1 cellular context compared by ENCODE assay signal in the genomic region with DNA sequence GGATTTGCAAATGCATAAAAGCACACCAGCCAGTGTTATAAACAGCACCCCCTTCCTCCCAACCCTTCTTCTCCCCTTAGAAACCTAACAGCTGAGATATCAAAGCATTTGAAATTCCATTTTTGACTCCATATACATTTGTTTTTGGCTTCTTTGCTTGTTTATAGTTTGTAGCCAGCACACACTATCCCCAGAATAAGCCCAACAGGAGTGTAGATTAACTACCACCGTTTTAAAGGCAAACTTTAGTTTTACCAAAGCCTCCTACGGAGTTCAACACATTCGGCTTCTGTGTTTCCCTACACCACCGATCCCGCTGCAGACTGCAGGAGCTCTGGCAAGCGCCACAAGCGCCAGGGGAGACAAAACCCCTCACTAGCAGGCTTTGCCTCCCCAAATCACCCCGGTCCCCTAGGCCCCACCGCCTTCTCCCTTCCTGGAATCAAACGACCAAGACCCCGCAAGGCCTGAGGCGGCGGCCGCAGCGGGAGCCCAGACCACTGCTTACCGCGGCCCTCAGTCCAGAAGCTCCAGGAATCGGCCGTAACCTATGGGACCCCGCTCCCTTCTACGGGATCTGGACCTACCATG.
TF ChIP-seq lines count a peak whose summit lies in the region.

No MANE protein-coding gene starts in this region.

TF ChIP-seq in HepG2, 621 proteins besides CTCF, POLR2A, EP300 and RAD21 (continued from another document and continues in another):
- TF ChIP-seq ZNF225 (CRISPR knock-in tag; IDR thresholded peaks at IDR 0.05) (0 out of 2 replicates have a peak, but pooled peaks have one; percentile 15), ZNF34 (CRISPR knock-in tag; IDR thresholded peaks at IDR 0.05; ENCODE audit: borderline replicate concordance) (0 out of 2 replicates have a peak, but pooled peaks have one; percentile 54), TBL1XR1 (IDR thresholded peaks at IDR 0.05; ENCODE audit: borderline replicate concordance, low read length, partially characterized antibody) (no peak), REXO4 (CRISPR knock-in tag; IDR thresholded peaks at IDR 0.05; ENCODE audit: borderline replicate concordance) (no peak), ZNF12 (CRISPR knock-in tag; IDR thresholded peaks at IDR 0.05) (0 out of 2 replicates have a peak, but pooled peaks have one; percentile 29), FOXA1 (IDR thresholded peaks at IDR 0.05) (no peak), FOXA1 (CRISPR knock-in tag; IDR thresholded peaks at IDR 0.05) (no peak), ZNF746 (CRISPR knock-in tag; IDR thresholded peaks at IDR 0.05) (no peak), FOSL1 (CRISPR knock-in tag; IDR thresholded peaks at IDR 0.05; ENCODE audit: borderline replicate concordance) (no peak), MTF1 (CRISPR knock-in tag; IDR thresholded peaks at IDR 0.05) (no peak), YY1 (IDR thresholded peaks at IDR 0.05; ENCODE audit: insufficient read depth, insufficient replicate concordance, low read depth, low read length) (no peak), CBX5 (CRISPR knock-in tag; IDR thresholded peaks at IDR 0.05; ENCODE audit: borderline replicate concordance) (no peak), SMAD3 (CRISPR knock-in tag; IDR thresholded peaks at IDR 0.05) (peak; percentile 25; the same call in 1 of the 2 replicates), KDM5B (CRISPR knock-in tag; IDR thresholded peaks at IDR 0.05; ENCODE audit: borderline replicate concordance) (peak; percentile 74), WIZ (CRISPR knock-in tag; IDR thresholded peaks at IDR 0.05) (no peak), BHLHE40 (IDR thresholded peaks at IDR 0.05; ENCODE audit: low read length) (no peak), ZNF331 (CRISPR knock-in tag; IDR thresholded peaks at IDR 0.05) (no peak), NFATC3 (CRISPR knock-in tag; IDR thresholded peaks at IDR 0.05) (no peak), JDP2 (CRISPR knock-in tag; IDR thresholded peaks at IDR 0.05; ENCODE audit: borderline replicate concordance) (no peak), MXI1 (IDR thresholded peaks at IDR 0.05; ENCODE audit: borderline replicate concordance, low read depth, low read length) (no peak), ZNF160 (CRISPR knock-in tag; IDR thresholded peaks at IDR 0.05) (0 out of 2 replicates have a peak, but pooled peaks have one; percentile 38), ZBTB8A (CRISPR knock-in tag; IDR thresholded peaks at IDR 0.05; ENCODE audit: borderline replicate concordance, low read depth) (no peak), ISL2 (CRISPR knock-in tag; IDR thresholded peaks at IDR 0.05) (no peak), POLR2AphosphoS5 (IDR thresholded peaks at IDR 0.05; ENCODE audit: low read depth, low read length) (no peak), ZNF205 (CRISPR knock-in tag; IDR thresholded peaks at IDR 0.05) (no peak), ZNF432 (CRISPR knock-in tag; IDR thresholded peaks at IDR 0.05; ENCODE audit: borderline replicate concordance) (no peak), IRF2 (CRISPR knock-in tag; IDR thresholded peaks at IDR 0.05) (no peak), NKX3-1 (CRISPR knock-in tag; IDR thresholded peaks at IDR 0.05) (no peak; the same call in 1 of the 2 replicates), ZFP36L2 (CRISPR knock-in tag; IDR thresholded peaks at IDR 0.05) (no peak), ETV6 (CRISPR knock-in tag; conservative IDR thresholded peaks at IDR 0.05) (no peak)
- TF ChIP-seq, protein P1, sequence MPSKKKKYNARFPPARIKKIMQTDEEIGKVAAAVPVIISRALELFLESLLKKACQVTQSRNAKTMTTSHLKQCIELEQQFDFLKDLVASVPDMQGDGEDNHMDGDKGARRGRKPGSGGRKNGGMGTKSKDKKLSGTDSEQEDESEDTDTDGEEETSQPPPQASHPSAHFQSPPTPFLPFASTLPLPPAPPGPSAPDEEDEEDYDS (CRISPR knock-in tag; IDR thresholded peaks at IDR 0.05) = no peak
- TF ChIP-seq, protein P2, sequence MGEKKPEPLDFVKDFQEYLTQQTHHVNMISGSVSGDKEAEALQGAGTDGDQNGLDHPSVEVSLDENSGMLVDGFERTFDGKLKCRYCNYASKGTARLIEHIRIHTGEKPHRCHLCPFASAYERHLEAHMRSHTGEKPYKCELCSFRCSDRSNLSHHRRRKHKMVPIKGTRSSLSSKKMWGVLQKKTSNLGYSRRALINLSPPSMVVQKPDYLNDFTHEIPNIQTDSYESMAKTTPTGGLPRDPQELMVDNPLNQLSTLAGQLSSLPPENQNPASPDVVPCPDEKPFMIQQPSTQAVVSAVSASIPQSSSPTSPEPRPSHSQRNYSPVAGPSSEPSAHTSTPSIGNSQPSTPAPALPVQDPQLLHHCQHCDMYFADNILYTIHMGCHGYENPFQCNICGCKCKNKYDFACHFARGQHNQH (CRISPR knock-in tag; IDR thresholded peaks at IDR 0.05) = no peak
- TF ChIP-seq, protein P3, sequence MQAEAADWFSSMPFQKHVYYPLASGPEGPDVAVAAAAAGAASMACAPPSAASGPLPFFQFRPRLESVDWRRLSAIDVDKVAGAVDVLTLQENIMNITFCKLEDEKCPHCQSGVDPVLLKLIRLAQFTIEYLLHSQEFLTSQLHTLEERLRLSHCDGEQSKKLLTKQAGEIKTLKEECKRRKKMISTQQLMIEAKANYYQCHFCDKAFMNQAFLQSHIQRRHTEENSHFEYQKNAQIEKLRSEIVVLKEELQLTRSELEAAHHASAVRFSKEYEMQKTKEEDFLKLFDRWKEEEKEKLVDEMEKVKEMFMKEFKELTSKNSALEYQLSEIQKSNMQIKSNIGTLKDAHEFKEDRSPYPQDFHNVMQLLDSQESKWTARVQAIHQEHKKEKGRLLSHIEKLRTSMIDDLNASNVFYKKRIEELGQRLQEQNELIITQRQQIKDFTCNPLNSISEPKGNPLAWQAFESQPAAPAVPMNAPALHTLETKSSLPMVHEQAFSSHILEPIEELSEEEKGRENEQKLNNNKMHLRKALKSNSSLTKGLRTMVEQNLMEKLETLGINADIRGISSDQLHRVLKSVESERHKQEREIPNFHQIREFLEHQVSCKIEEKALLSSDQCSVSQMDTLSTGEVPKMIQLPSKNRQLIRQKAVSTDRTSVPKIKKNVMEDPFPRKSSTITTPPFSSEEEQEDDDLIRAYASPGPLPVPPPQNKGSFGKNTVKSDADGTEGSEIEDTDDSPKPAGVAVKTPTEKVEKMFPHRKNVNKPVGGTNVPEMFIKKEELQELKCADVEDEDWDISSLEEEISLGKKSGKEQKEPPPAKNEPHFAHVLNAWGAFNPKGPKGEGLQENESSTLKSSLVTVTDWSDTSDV (CRISPR knock-in tag; IDR thresholded peaks at IDR 0.05) = 0 out of 2 replicates have a peak, but pooled peaks have one; percentile 31
- TF ChIP-seq, protein P4, sequence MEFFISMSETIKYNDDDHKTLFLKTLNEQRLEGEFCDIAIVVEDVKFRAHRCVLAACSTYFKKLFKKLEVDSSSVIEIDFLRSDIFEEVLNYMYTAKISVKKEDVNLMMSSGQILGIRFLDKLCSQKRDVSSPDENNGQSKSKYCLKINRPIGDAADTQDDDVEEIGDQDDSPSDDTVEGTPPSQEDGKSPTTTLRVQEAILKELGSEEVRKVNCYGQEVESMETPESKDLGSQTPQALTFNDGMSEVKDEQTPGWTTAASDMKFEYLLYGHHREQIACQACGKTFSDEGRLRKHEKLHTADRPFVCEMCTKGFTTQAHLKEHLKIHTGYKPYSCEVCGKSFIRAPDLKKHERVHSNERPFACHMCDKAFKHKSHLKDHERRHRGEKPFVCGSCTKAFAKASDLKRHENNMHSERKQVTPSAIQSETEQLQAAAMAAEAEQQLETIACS (CRISPR knock-in tag; IDR thresholded peaks at IDR 0.05) = no peak
- TF ChIP-seq, protein P5, sequence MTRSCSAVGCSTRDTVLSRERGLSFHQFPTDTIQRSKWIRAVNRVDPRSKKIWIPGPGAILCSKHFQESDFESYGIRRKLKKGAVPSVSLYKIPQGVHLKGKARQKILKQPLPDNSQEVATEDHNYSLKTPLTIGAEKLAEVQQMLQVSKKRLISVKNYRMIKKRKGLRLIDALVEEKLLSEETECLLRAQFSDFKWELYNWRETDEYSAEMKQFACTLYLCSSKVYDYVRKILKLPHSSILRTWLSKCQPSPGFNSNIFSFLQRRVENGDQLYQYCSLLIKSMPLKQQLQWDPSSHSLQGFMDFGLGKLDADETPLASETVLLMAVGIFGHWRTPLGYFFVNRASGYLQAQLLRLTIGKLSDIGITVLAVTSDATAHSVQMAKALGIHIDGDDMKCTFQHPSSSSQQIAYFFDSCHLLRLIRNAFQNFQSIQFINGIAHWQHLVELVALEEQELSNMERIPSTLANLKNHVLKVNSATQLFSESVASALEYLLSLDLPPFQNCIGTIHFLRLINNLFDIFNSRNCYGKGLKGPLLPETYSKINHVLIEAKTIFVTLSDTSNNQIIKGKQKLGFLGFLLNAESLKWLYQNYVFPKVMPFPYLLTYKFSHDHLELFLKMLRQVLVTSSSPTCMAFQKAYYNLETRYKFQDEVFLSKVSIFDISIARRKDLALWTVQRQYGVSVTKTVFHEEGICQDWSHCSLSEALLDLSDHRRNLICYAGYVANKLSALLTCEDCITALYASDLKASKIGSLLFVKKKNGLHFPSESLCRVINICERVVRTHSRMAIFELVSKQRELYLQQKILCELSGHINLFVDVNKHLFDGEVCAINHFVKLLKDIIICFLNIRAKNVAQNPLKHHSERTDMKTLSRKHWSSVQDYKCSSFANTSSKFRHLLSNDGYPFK (CRISPR knock-in tag; IDR thresholded peaks at IDR 0.05; ENCODE audit: borderline replicate concordance) = peak; percentile 80; the same call in 1 of the 2 replicates
- TF ChIP-seq, protein P6, sequence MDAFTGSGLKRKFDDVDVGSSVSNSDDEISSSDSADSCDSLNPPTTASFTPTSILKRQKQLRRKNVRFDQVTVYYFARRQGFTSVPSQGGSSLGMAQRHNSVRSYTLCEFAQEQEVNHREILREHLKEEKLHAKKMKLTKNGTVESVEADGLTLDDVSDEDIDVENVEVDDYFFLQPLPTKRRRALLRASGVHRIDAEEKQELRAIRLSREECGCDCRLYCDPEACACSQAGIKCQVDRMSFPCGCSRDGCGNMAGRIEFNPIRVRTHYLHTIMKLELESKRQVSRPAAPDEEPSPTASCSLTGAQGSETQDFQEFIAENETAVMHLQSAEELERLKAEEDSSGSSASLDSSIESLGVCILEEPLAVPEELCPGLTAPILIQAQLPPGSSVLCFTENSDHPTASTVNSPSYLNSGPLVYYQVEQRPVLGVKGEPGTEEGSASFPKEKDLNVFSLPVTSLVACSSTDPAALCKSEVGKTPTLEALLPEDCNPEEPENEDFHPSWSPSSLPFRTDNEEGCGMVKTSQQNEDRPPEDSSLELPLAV (CRISPR knock-in tag; conservative IDR thresholded peaks at IDR 0.05; ENCODE audit: low read depth) = no peak
- TF ChIP-seq, protein P7, sequence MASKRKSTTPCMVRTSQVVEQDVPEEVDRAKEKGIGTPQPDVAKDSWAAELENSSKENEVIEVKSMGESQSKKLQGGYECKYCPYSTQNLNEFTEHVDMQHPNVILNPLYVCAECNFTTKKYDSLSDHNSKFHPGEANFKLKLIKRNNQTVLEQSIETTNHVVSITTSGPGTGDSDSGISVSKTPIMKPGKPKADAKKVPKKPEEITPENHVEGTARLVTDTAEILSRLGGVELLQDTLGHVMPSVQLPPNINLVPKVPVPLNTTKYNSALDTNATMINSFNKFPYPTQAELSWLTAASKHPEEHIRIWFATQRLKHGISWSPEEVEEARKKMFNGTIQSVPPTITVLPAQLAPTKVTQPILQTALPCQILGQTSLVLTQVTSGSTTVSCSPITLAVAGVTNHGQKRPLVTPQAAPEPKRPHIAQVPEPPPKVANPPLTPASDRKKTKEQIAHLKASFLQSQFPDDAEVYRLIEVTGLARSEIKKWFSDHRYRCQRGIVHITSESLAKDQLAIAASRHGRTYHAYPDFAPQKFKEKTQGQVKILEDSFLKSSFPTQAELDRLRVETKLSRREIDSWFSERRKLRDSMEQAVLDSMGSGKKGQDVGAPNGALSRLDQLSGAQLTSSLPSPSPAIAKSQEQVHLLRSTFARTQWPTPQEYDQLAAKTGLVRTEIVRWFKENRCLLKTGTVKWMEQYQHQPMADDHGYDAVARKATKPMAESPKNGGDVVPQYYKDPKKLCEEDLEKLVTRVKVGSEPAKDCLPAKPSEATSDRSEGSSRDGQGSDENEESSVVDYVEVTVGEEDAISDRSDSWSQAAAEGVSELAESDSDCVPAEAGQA (IDR thresholded peaks at IDR 0.05; ENCODE audit: low read depth) = no peak
- TF ChIP-seq, protein P7 (CRISPR knock-in tag; IDR thresholded peaks at IDR 0.05; ENCODE audit: borderline replicate concordance) = no peak
- TF ChIP-seq, protein P8, sequence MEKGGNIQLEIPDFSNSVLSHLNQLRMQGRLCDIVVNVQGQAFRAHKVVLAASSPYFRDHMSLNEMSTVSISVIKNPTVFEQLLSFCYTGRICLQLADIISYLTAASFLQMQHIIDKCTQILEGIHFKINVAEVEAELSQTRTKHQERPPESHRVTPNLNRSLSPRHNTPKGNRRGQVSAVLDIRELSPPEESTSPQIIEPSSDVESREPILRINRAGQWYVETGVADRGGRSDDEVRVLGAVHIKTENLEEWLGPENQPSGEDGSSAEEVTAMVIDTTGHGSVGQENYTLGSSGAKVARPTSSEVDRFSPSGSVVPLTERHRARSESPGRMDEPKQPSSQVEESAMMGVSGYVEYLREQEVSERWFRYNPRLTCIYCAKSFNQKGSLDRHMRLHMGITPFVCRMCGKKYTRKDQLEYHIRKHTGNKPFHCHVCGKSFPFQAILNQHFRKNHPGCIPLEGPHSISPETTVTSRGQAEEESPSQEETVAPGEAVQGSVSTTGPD (CRISPR knock-in tag; IDR thresholded peaks at IDR 0.05) = no peak
- TF ChIP-seq, protein P9, sequence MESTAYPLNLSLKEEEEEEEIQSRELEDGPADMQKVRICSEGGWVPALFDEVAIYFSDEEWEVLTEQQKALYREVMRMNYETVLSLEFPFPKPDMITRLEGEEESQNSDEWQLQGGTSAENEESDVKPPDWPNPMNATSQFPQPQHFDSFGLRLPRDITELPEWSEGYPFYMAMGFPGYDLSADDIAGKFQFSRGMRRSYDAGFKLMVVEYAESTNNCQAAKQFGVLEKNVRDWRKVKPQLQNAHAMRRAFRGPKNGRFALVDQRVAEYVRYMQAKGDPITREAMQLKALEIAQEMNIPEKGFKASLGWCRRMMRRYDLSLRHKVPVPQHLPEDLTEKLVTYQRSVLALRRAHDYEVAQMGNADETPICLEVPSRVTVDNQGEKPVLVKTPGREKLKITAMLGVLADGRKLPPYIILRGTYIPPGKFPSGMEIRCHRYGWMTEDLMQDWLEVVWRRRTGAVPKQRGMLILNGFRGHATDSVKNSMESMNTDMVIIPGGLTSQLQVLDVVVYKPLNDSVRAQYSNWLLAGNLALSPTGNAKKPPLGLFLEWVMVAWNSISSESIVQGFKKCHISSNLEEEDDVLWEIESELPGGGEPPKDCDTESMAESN (CRISPR knock-in tag; conservative IDR thresholded peaks at IDR 0.05) = no peak
